Comparison of ENCODE assay signal across 1 cellular context in genomic region chr19:49147923-49148682, GRCh38.
TF ChIP-seq lines count a peak whose summit lies in the region.

No MANE protein-coding gene starts in this region.

TF ChIP-seq in HEK293T, 16 proteins besides CTCF, POLR2A, EP300 and RAD21 (continued from another document):
- no peak for TF ChIP-seq CTBP1 (IDR thresholded peaks at IDR 0.05; ENCODE audit: borderline replicate concordance)
TF ChIP-seq in HEK293T: peak in this region for 0.
